In genomic region chr16:30654856-30655255, GRCh38 we compare ENCODE assay signal across 19 cellular contexts. TPM values are rescaled to one million over a fixed set of nuclear protein-coding genes. Genes with fewer than 3 reads are reported as not detected.
DNase-seq lines count a peak whose midpoint lies in the region; ATAC-seq, FAIRE-seq and TF ChIP-seq lines count a peak whose summit lies in the region.
"Had no signal": no experiment of that assay in that cellular context is flagged by ENCODE, and none has a peak within 500 bp of the region (broad histone marks: within the 10 kb centered on the region; RNA-seq: fewer than 3 reads in every experiment).

No MANE protein-coding gene starts in this region.

- no peak overlapping the region for H3K9ac ChIP-seq in HepG2 (ENCODE audit: insufficient read depth, low read depth, low read length)

- TF ChIP-seq EP300 in HepG2 (IDR thresholded peaks at IDR 0.05; ENCODE audit: low read depth in 2 of 2, low read length in 2 of 2) (no peak), HepG2 (CRISPR knock-in tag; IDR thresholded peaks at IDR 0.05; ENCODE audit: borderline replicate concordance) (no peak)

- H4K20me1 ChIP-seq in HepG2 (ENCODE audit: insufficient read depth, low read length): peaks cover 3% of the 10 kb centered on the region; the same call in 1 of the 2 replicates

- H3K36me3 ChIP-seq in HepG2 (replicated peaks in 1 of 2; ENCODE audit: control insufficient read depth in 1 of 2, insufficient read depth in 2 of 2, low read length in 2 of 2) (peaks cover 7 to 32% of the 10 kb centered on the region in 2 experiments; a peak in 4 of 5 replicates), right lobe of liver (peaks cover 0 to 43% (median 19%) of the 10 kb centered on the region in 4 donors)

- 97% methylated on average over 18 of the region's 18 CpGs for WGBS in HepG2 (ENCODE audit: low lambda C conversion rate)
- WGBS in right lobe of liver (ENCODE audit: insufficient coverage, low coverage, low lambda C conversion rate, missing lambda C conversion rate): 87% methylated on average over 3 of the region's 18 CpGs

- H3K27ac ChIP-seq in HepG2 (ENCODE audit: extremely low read length, insufficient read depth, low read length) (no peak overlapping the region), right lobe of liver (no peak overlapping the region)
- H3K27ac ChIP-seq: BLaER1 treated with 17β-estradiol and CSF1 and Interleukin-3, amounts not matched to agents 10 nM and 100 nM had no signal

- TF ChIP-seq POLR2A in HepG2 (IDR thresholded peaks at IDR 0.05; ENCODE audit: insufficient read depth in 1 of 2, low read depth in 2 of 2, low read length in 2 of 2) (no peak), right lobe of liver (IDR thresholded peaks at IDR 0.05) (no peak)

- H3K9me3 Mint-ChIP-seq in activated T-cell treated with anti-CD3 and anti-CD28 coated beads, Interleukin-2, amount 50 U/mL, for 24 hours: no peaks in the 10 kb centered on the region
- H3K9me3 Mint-ChIP-seq in neural crest cell: peaks cover 3% of the 10 kb centered on the region
- no peaks in the 10 kb centered on the region for H3K9me3 Mint-ChIP-seq in type B pancreatic cell
- H3K9me3 Mint-ChIP-seq: CD4-positive, CD25-positive, alpha-beta regulatory T cell had no signal

- intact Hi-C loops in HepG2 (cut with micrococcal nuclease; ENCODE audit: unreplicated experiment) (loop anchor here (10.0 kb wide), 2 partner anchors 130 to 570 kb away; partner anchors contain the start of gene ZNF768), right lobe of liver (cut with DNase I) (no loop called here)

- DNase-seq in activated T-cell treated with anti-CD3 and anti-CD28 coated beads, Interleukin-2, amount 50 U/mL, for 24 hours: no peak
- no peak for DNase-seq in activated T-cell treated with anti-CD3 and anti-CD28 coated beads, Interleukin-2, amount 50 U/mL, for 1 hour
- DNase-seq in HepG2 (ENCODE audit: low spot score) (no peak), right lobe of liver (no peak), neural crest cell (ENCODE audit: low read depth, low spot score) (no peak), type B pancreatic cell (ENCODE audit: extremely low spot score, unreplicated experiment) (no peak), OCI-M2 (lab: John Stamatoyannopoulos, UW; ENCODE audit: unreplicated experiment) (no peak)
- DNase-seq: 8988T; CD4-positive, CD25-positive, alpha-beta regulatory T cell; DMS153; DMS79 treated with DMSO at 0.1 percent for 48 hours; EL; GOT3 had no signal

- no peak overlapping the region for H3K4me3 Mint-ChIP-seq in activated T-cell treated with anti-CD3 and anti-CD28 coated beads, Interleukin-2, amount 50 U/mL, for 24 hours
- H3K4me3 Mint-ChIP-seq in neural crest cell (peak overlapping the region; percentile 51), type B pancreatic cell (no peak overlapping the region)

- H3K79me2 ChIP-seq in HepG2 (ENCODE audit: insufficient read depth, low read length): peaks cover 12% of the 10 kb centered on the region

- no peak overlapping the region for H3K4me2 ChIP-seq in HepG2 (ENCODE audit: low read depth, low read length)

- H3K27me3 Mint-ChIP-seq in activated T-cell treated with anti-CD3 and anti-CD28 coated beads, Interleukin-2, amount 50 U/mL, for 24 hours: no peaks in the 10 kb centered on the region
- H3K27me3 Mint-ChIP-seq in neural crest cell (ENCODE audit: low read depth) (peaks cover 3% of the 10 kb centered on the region), type B pancreatic cell (no peaks in the 10 kb centered on the region)

- FAIRE-seq in HepG2 (lab: Jason Lieb, UNC): no peak
- FAIRE-seq: D721Med, G401.6, GM12892, GM19239 had no signal

- H3K9me3 ChIP-seq in HepG2 (ENCODE audit: low read length): no peaks in the 10 kb centered on the region
- no peaks in the 10 kb centered on the region for H3K9me3 ChIP-seq in right lobe of liver
- H3K9me3 ChIP-seq: BLaER1 treated with 17β-estradiol and CSF1 and Interleukin-3, amounts not matched to agents 10 nM and 100 nM; HAP-1 had no signal

- H2AFZ ChIP-seq in HepG2 (ENCODE audit: low read length): no peak overlapping the region

- BruUV-seq in HepG2 (replicated peaks; lab: Mats Ljungman, UMichigan): no TSS peak

- peaks cover 79% of the 10 kb centered on the region for H3K36me3 Mint-ChIP-seq in activated T-cell treated with anti-CD3 and anti-CD28 coated beads, Interleukin-2, amount 50 U/mL, for 24 hours (ENCODE audit: low read depth)
- H3K36me3 Mint-ChIP-seq in neural crest cell (ENCODE audit: low read depth): no peaks in the 10 kb centered on the region
- peaks cover 7% of the 10 kb centered on the region for H3K36me3 Mint-ChIP-seq in type B pancreatic cell

- CTCF ChIA-PET in HepG2 (lab: Yijun Ruan, JAX; ENCODE audit: low intra/inter-chr PET ratio, low total read pairs): no interaction called here

- ATAC-seq in HepG2 (no peak), right lobe of liver (no peak)

- POLR2A ChIA-PET in HepG2 (lab: Yijun Ruan, JAX): no interaction called here

- TF ChIP-seq RAD21 in HepG2 (CRISPR knock-in tag; IDR thresholded peaks at IDR 0.05): no peak

- TF ChIP-seq CTCF in HepG2 (CRISPR knock-in tag; IDR thresholded peaks at IDR 0.05) (no peak), right lobe of liver (IDR thresholded peaks at IDR 0.05) (no peak), neural crest cell (conservative IDR thresholded peaks at IDR 0.05) (no peak), type B pancreatic cell (conservative IDR thresholded peaks at IDR 0.05) (no peak)

- in situ Hi-C loops in HepG2 (cut with HindIII; ENCODE audit: extremely low pct_ligation_motif_present, low pct_unique_long_range_greater_than_20kb): loop anchor here (25.0 kb wide), 1 partner anchor 843 kb away; the partner anchor contains the start of genes MAZ, MVP, PAGR1 and PRRT2

- H3K4me3 ChIP-seq in HepG2 (replicated peaks in 1 of 3; ENCODE audit: insufficient read depth in 1 of 3, low read depth in 2 of 3, low read length in 3 of 3): no peak overlapping the region
- no peak overlapping the region for H3K4me3 ChIP-seq in right lobe of liver
- H3K4me3 ChIP-seq: BLaER1 treated with 17β-estradiol and CSF1 and Interleukin-3, amounts not matched to agents 10 nM and 100 nM; HAP-1 had no signal

- H3K4me1 ChIP-seq in HepG2 (ENCODE audit: insufficient read depth, low read length): peaks cover 25% of the 10 kb centered on the region
- H3K4me1 ChIP-seq in right lobe of liver: peaks cover 0 to 13% (median 6%) of the 10 kb centered on the region in 4 donors

- no peaks in the 10 kb centered on the region; a peak in 1 of 5 replicates for H3K27me3 ChIP-seq in HepG2 (ENCODE audit: control insufficient read depth in 1 of 2, insufficient read depth in 2 of 2, low read length in 2 of 2)
- H3K27me3 ChIP-seq in right lobe of liver: no peaks in the 10 kb centered on the region
- H3K27me3 ChIP-seq: BLaER1 treated with 17β-estradiol and CSF1 and Interleukin-3, amounts not matched to agents 10 nM and 100 nM had no signal

- peaks cover 42% of the 10 kb centered on the region for H3K4me1 Mint-ChIP-seq in activated T-cell treated with anti-CD3 and anti-CD28 coated beads, Interleukin-2, amount 50 U/mL, for 24 hours (ENCODE audit: low read depth)
- H3K4me1 Mint-ChIP-seq in neural crest cell (peaks cover 38% of the 10 kb centered on the region), type B pancreatic cell (ENCODE audit: unreplicated experiment) (peaks cover 16% of the 10 kb centered on the region)

- H3K27ac Mint-ChIP-seq in activated T-cell treated with anti-CD3 and anti-CD28 coated beads, Interleukin-2, amount 50 U/mL, for 24 hours: peak overlapping the region; percentile 95
- H3K27ac Mint-ChIP-seq in neural crest cell (ENCODE audit: unreplicated experiment) (no peak overlapping the region), type B pancreatic cell (no peak overlapping the region)
- H3K27ac Mint-ChIP-seq: CD4-positive, CD25-positive, alpha-beta regulatory T cell had no signal

RNA-seq across cellular contexts. Expression of gene FBRS, which starts 3.4 kb away (rescaled TPM):
- total RNA-seq in HepG2 (2016; rRNA removed; fragmentation: Illumina TruSeq; extraction: Trizol) (10.1 and 16.2 TPM in 2 replicates), right lobe of liver (10 to 100 TPM; 13.0 to 26.2 (median 20.9) TPM), neural crest cell (63.6 and 67.1 TPM in 2 replicates), type B pancreatic cell (ENCODE audit: low replicate concordance) (77.3 and 78.2 TPM in 2 replicates)
- 22.4 and 23.4 TPM in 2 replicates for total RNA-seq in HepG2 (2016; cell fraction: cytosol; rRNA removed; fragmentation: Illumina TruSeq; extraction: Trizol; ENCODE audit: low read depth)
- 7.9 and 15.3 TPM in 2 replicates for total RNA-seq in HepG2 (2016; cell fraction: insoluble cytoplasmic fraction; rRNA removed; fragmentation: Illumina TruSeq; extraction: Trizol)
- 18.4 and 19.8 TPM in 2 replicates for total RNA-seq in HepG2 (2016; cell fraction: membrane; rRNA removed; fragmentation: Illumina TruSeq; extraction: Trizol)
- 21.9 and 27.5 TPM in 2 replicates for total RNA-seq in HepG2 (2016; cell fraction: nucleus; rRNA removed; fragmentation: Illumina TruSeq; extraction: Trizol)
- polyA plus RNA-seq in HepG2 (2011; rRNA removed): 13.7 and 14.8 TPM in 2 replicates
- 3.3 and 5.2 TPM in 2 replicates for polyA plus RNA-seq in HepG2 (2011; cell fraction: cytosol; rRNA removed)
- 105 and 114 TPM in 2 replicates for polyA plus RNA-seq in HepG2 (2011; cell fraction: nucleus; rRNA removed)
- polyA plus RNA-seq in HepG2 (2012): 26.9 and 27.9 TPM in 2 replicates
- polyA plus RNA-seq in HepG2 (2016; cell fraction: cytosol; fragmentation: Illumina TruSeq; extraction: Trizol; ENCODE audit: low read depth): 3.9 TPM in 2 replicates
- 20.3 and 27.9 TPM in 2 replicates for polyA plus RNA-seq in HepG2 (2016; cell fraction: insoluble cytoplasmic fraction; fragmentation: Illumina TruSeq; extraction: Trizol; ENCODE audit: low read depth)
- 7.5 and 9.2 TPM in 2 replicates for polyA plus RNA-seq in HepG2 (2016; cell fraction: membrane; fragmentation: Illumina TruSeq; extraction: Trizol; ENCODE audit: low read depth)
- 74.8 and 79.3 TPM in 2 replicates for polyA plus RNA-seq in HepG2 (2016; cell fraction: nucleus; fragmentation: Illumina TruSeq; extraction: Trizol; ENCODE audit: insufficient read depth, low read depth)
- 18.8 and 22.6 TPM in 2 replicates for polyA minus RNA-seq in HepG2 (2011; rRNA and poly(A)+ RNA removed; ENCODE audit: low replicate concordance)
- 8.0 and 10.7 TPM in 2 replicates for polyA minus RNA-seq in HepG2 (2011; cell fraction: cytosol; rRNA and poly(A)+ RNA removed)
- polyA minus RNA-seq in HepG2 (2011; cell fraction: nucleus; rRNA and poly(A)+ RNA removed): 80.9 and 81.4 TPM in 2 replicates

RNA-seq across cellular contexts. Expression of gene PRR14, which starts 4.1 kb away (rescaled TPM):
- total RNA-seq in HepG2 (2016; rRNA removed; fragmentation: Illumina TruSeq; extraction: Trizol): 9.1 and 11.0 TPM in 2 replicates
- 8.4 TPM in 2 replicates for total RNA-seq in HepG2 (2016; cell fraction: cytosol; rRNA removed; fragmentation: Illumina TruSeq; extraction: Trizol; ENCODE audit: low read depth)
- total RNA-seq in HepG2 (2016; cell fraction: insoluble cytoplasmic fraction; rRNA removed; fragmentation: Illumina TruSeq; extraction: Trizol): 6.9 and 9.6 TPM in 2 replicates
- total RNA-seq in HepG2 (2016; cell fraction: membrane; rRNA removed; fragmentation: Illumina TruSeq; extraction: Trizol): 15.8 and 18.7 TPM in 2 replicates
- 17.7 and 22.5 TPM in 2 replicates for total RNA-seq in HepG2 (2016; cell fraction: nucleus; rRNA removed; fragmentation: Illumina TruSeq; extraction: Trizol)
- polyA plus RNA-seq in HepG2 (2011; rRNA removed): 8.4 and 9.2 TPM in 2 replicates
- 3.3 and 4.5 TPM in 2 replicates for polyA plus RNA-seq in HepG2 (2011; cell fraction: cytosol; rRNA removed)
- 64.8 and 74.5 TPM in 2 replicates for polyA plus RNA-seq in HepG2 (2011; cell fraction: nucleus; rRNA removed)
- 16.5 and 32.3 TPM in 2 replicates for polyA plus RNA-seq in HepG2 (2012)
- 27.2 and 27.7 TPM in 2 replicates for polyA plus RNA-seq in HepG2 (2016; cell fraction: cytosol; fragmentation: Illumina TruSeq; extraction: Trizol; ENCODE audit: low read depth)
- polyA plus RNA-seq in HepG2 (2016; cell fraction: insoluble cytoplasmic fraction; fragmentation: Illumina TruSeq; extraction: Trizol; ENCODE audit: low read depth): 18.2 and 24.7 TPM in 2 replicates
- 38.9 and 40.6 TPM in 2 replicates for polyA plus RNA-seq in HepG2 (2016; cell fraction: membrane; fragmentation: Illumina TruSeq; extraction: Trizol; ENCODE audit: low read depth)
- polyA plus RNA-seq in HepG2 (2016; cell fraction: nucleus; fragmentation: Illumina TruSeq; extraction: Trizol; ENCODE audit: insufficient read depth, low read depth): 77.8 and 81.5 TPM in 2 replicates
- polyA minus RNA-seq in HepG2 (2011; rRNA and poly(A)+ RNA removed; ENCODE audit: low replicate concordance): 5.4 and 5.5 TPM in 2 replicates
- polyA minus RNA-seq in HepG2 (2011; cell fraction: cytosol; rRNA and poly(A)+ RNA removed): 7.9 and 8.3 TPM in 2 replicates
- 8.9 and 10.8 TPM in 2 replicates for polyA minus RNA-seq in HepG2 (2011; cell fraction: nucleus; rRNA and poly(A)+ RNA removed)
- total RNA-seq in right lobe of liver: 10 to 100 TPM; 12.8 to 23.0 (median 17.6) TPM
- total RNA-seq in neural crest cell: 62.8 and 67.0 TPM in 2 replicates
- total RNA-seq in type B pancreatic cell (ENCODE audit: low replicate concordance): 41.1 and 45.0 TPM in 2 replicates

RNA-seq across cellular contexts. Expression of gene SRCAP, which starts 44.1 kb away (rescaled TPM):
- 9.0 and 27.8 TPM in 2 replicates for total RNA-seq in HepG2 (2016; rRNA removed; fragmentation: Illumina TruSeq; extraction: Trizol)
- 13.8 and 14.2 TPM in 2 replicates for total RNA-seq in HepG2 (2016; cell fraction: cytosol; rRNA removed; fragmentation: Illumina TruSeq; extraction: Trizol; ENCODE audit: low read depth)
- total RNA-seq in HepG2 (2016; cell fraction: insoluble cytoplasmic fraction; rRNA removed; fragmentation: Illumina TruSeq; extraction: Trizol): 9.7 and 19.4 TPM in 2 replicates
- 6.2 and 6.3 TPM in 2 replicates for total RNA-seq in HepG2 (2016; cell fraction: membrane; rRNA removed; fragmentation: Illumina TruSeq; extraction: Trizol)
- total RNA-seq in HepG2 (2016; cell fraction: nucleus; rRNA removed; fragmentation: Illumina TruSeq; extraction: Trizol): 19.4 and 23.7 TPM in 2 replicates
- 4.9 TPM in 2 replicates for polyA plus RNA-seq in HepG2 (2011; rRNA removed)
- 0.72 and 0.78 TPM in 2 replicates for polyA plus RNA-seq in HepG2 (2011; cell fraction: cytosol; rRNA removed)
- 29.7 and 43.5 TPM in 2 replicates for polyA plus RNA-seq in HepG2 (2011; cell fraction: nucleus; rRNA removed)
- 14.4 and 16.2 TPM in 2 replicates for polyA plus RNA-seq in HepG2 (2012)
- polyA plus RNA-seq in HepG2 (2016; cell fraction: cytosol; fragmentation: Illumina TruSeq; extraction: Trizol; ENCODE audit: low read depth): 0.08 and 0.18 TPM in 2 replicates
- 4.1 and 8.0 TPM in 2 replicates for polyA plus RNA-seq in HepG2 (2016; cell fraction: insoluble cytoplasmic fraction; fragmentation: Illumina TruSeq; extraction: Trizol; ENCODE audit: low read depth)
- polyA plus RNA-seq in HepG2 (2016; cell fraction: membrane; fragmentation: Illumina TruSeq; extraction: Trizol; ENCODE audit: low read depth): 0.25 and 0.49 TPM in 2 replicates
- 43.3 and 55.9 TPM in 2 replicates for polyA plus RNA-seq in HepG2 (2016; cell fraction: nucleus; fragmentation: Illumina TruSeq; extraction: Trizol; ENCODE audit: insufficient read depth, low read depth)
- 32.0 and 40.1 TPM in 2 replicates for polyA minus RNA-seq in HepG2 (2011; rRNA and poly(A)+ RNA removed; ENCODE audit: low replicate concordance)
- 12.0 and 13.6 TPM in 2 replicates for polyA minus RNA-seq in HepG2 (2011; cell fraction: cytosol; rRNA and poly(A)+ RNA removed)
- 24.1 and 38.5 TPM in 2 replicates for polyA minus RNA-seq in HepG2 (2011; cell fraction: nucleus; rRNA and poly(A)+ RNA removed)
- total RNA-seq in right lobe of liver: 10 to 100 TPM; 12.1 to 31.3 (median 22.6) TPM
- 94.5 and 100.0 TPM in 2 replicates for total RNA-seq in neural crest cell
- total RNA-seq in type B pancreatic cell (ENCODE audit: low replicate concordance): 62.8 and 73.5 TPM in 2 replicates

RNA-seq across cellular contexts. Expression of gene ZNF689, which starts 44.7 kb away (rescaled TPM):
- total RNA-seq in HepG2 (2016; rRNA removed; fragmentation: Illumina TruSeq; extraction: Trizol) (19.5 and 22.7 TPM in 2 replicates), right lobe of liver (1 to 10 TPM; 3.9 to 5.8 (median 4.4) TPM), neural crest cell (23.0 and 23.2 TPM in 2 replicates), type B pancreatic cell (ENCODE audit: low replicate concordance) (8.1 and 14.9 TPM in 2 replicates)
- 4.4 and 4.7 TPM in 2 replicates for total RNA-seq in HepG2 (2016; cell fraction: cytosol; rRNA removed; fragmentation: Illumina TruSeq; extraction: Trizol; ENCODE audit: low read depth)
- 18.5 and 18.8 TPM in 2 replicates for total RNA-seq in HepG2 (2016; cell fraction: insoluble cytoplasmic fraction; rRNA removed; fragmentation: Illumina TruSeq; extraction: Trizol)
- total RNA-seq in HepG2 (2016; cell fraction: membrane; rRNA removed; fragmentation: Illumina TruSeq; extraction: Trizol): 17.9 and 18.1 TPM in 2 replicates
- total RNA-seq in HepG2 (2016; cell fraction: nucleus; rRNA removed; fragmentation: Illumina TruSeq; extraction: Trizol): 10.6 and 14.1 TPM in 2 replicates
- polyA plus RNA-seq in HepG2 (2011; rRNA removed): 9.7 and 11.9 TPM in 2 replicates
- 9.3 and 9.8 TPM in 2 replicates for polyA plus RNA-seq in HepG2 (2011; cell fraction: cytosol; rRNA removed)
- 19.3 and 19.5 TPM in 2 replicates for polyA plus RNA-seq in HepG2 (2011; cell fraction: nucleus; rRNA removed)
- polyA plus RNA-seq in HepG2 (2012): 8.9 and 9.8 TPM in 2 replicates
- 2.5 and 2.8 TPM in 2 replicates for polyA plus RNA-seq in HepG2 (2016; cell fraction: cytosol; fragmentation: Illumina TruSeq; extraction: Trizol; ENCODE audit: low read depth)
- 17.8 and 20.4 TPM in 2 replicates for polyA plus RNA-seq in HepG2 (2016; cell fraction: insoluble cytoplasmic fraction; fragmentation: Illumina TruSeq; extraction: Trizol; ENCODE audit: low read depth)
- 9.1 and 9.3 TPM in 2 replicates for polyA plus RNA-seq in HepG2 (2016; cell fraction: membrane; fragmentation: Illumina TruSeq; extraction: Trizol; ENCODE audit: low read depth)
- polyA plus RNA-seq in HepG2 (2016; cell fraction: nucleus; fragmentation: Illumina TruSeq; extraction: Trizol; ENCODE audit: insufficient read depth, low read depth): 15.4 and 16.6 TPM in 2 replicates
- polyA minus RNA-seq in HepG2 (2011; rRNA and poly(A)+ RNA removed; ENCODE audit: low replicate concordance): 20.5 and 25.2 TPM in 2 replicates
- 13.1 and 17.3 TPM in 2 replicates for polyA minus RNA-seq in HepG2 (2011; cell fraction: cytosol; rRNA and poly(A)+ RNA removed)
- 14.9 and 15.7 TPM in 2 replicates for polyA minus RNA-seq in HepG2 (2011; cell fraction: nucleus; rRNA and poly(A)+ RNA removed)
